ENCODE assay signal across 18 cellular contexts in genomic region chr1:93142161-93142560, GRCh38. TPM values are rescaled to one million over a fixed set of nuclear protein-coding genes. Genes with fewer than 3 reads are reported as not detected.
A peak's percentile ranks its signal among the peaks of the same experiment; 100 is the strongest.
DNase-seq lines count a peak whose midpoint lies in the region; ATAC-seq, FAIRE-seq and TF ChIP-seq lines count a peak whose summit lies in the region.
"Had no signal": no experiment of that assay in that cellular context is flagged by ENCODE, and none has a peak within 500 bp of the region (broad histone marks: within the 10 kb centered on the region; RNA-seq: fewer than 3 reads in every experiment).

No MANE protein-coding gene starts in this region.

- no peaks in the 10 kb centered on the region for H3K4me1 ChIP-seq in small intestine (ENCODE audit: control insufficient read depth in 2 of 2, insufficient read depth in 1 of 2, low read depth in 1 of 2, low read length in 1 of 2)
- H3K4me1 ChIP-seq: BE2C, HAP-1 had no signal

- peaks cover 6% of the 10 kb centered on the region for H3K4me1 Mint-ChIP-seq in activated naive CD8-positive, alpha-beta T cell (ENCODE audit: low read depth)
- H3K4me1 Mint-ChIP-seq in activated naive CD8-positive, alpha-beta T cell treated with anti-CD3 and anti-CD28 coated beads, Interleukin-2, amount 50 U/mL, for 24 hours: peaks cover 2% of the 10 kb centered on the region
- no peaks in the 10 kb centered on the region for H3K4me1 Mint-ChIP-seq in memory B cell
- H3K4me1 Mint-ChIP-seq in nephron progenitor cell: no peaks in the 10 kb centered on the region

- H3K9me3 Mint-ChIP-seq in activated naive CD8-positive, alpha-beta T cell (ENCODE audit: low read depth): no peaks in the 10 kb centered on the region
- H3K9me3 Mint-ChIP-seq in activated naive CD8-positive, alpha-beta T cell treated with anti-CD3 and anti-CD28 coated beads, Interleukin-2, amount 50 U/mL, for 24 hours: no peaks in the 10 kb centered on the region
- no peaks in the 10 kb centered on the region for H3K9me3 Mint-ChIP-seq in memory B cell
- H3K9me3 Mint-ChIP-seq in nephron progenitor cell: no peaks in the 10 kb centered on the region
- H3K9me3 Mint-ChIP-seq: CD4-positive, CD25-positive, alpha-beta regulatory T cell had no signal

- H3K36me3 ChIP-seq in SK-N-MC (ENCODE audit: insufficient read depth, low read length): peaks cover 47% of the 10 kb centered on the region
- peaks cover 0 to 2% of the 10 kb centered on the region in 2 donors for H3K36me3 ChIP-seq in small intestine (ENCODE audit: control insufficient read depth in 2 of 2, insufficient read depth in 2 of 2, low read length in 2 of 2)
- H3K36me3 ChIP-seq: BE2C had no signal

- H3K27me3 Mint-ChIP-seq in activated naive CD8-positive, alpha-beta T cell: no peaks in the 10 kb centered on the region
- no peaks in the 10 kb centered on the region for H3K27me3 Mint-ChIP-seq in activated naive CD8-positive, alpha-beta T cell treated with anti-CD3 and anti-CD28 coated beads, Interleukin-2, amount 50 U/mL, for 24 hours
- no peaks in the 10 kb centered on the region for H3K27me3 Mint-ChIP-seq in memory B cell
- H3K27me3 Mint-ChIP-seq in nephron progenitor cell (ENCODE audit: low read depth, poor library complexity): no peaks in the 10 kb centered on the region
- H3K27me3 Mint-ChIP-seq: CD4-positive, CD25-positive, alpha-beta regulatory T cell had no signal

- H3K9ac ChIP-seq in SK-N-MC (ENCODE audit: insufficient read length): no peak overlapping the region

- peak overlapping the region; percentile 52 for H3K27ac ChIP-seq in SK-N-MC
- H3K27ac ChIP-seq in small intestine (ENCODE audit: low read depth in 1 of 2, low read length in 1 of 2): no peak overlapping the region

- H3K9me3 ChIP-seq in SK-N-MC (ENCODE audit: low read depth, low read length): no peaks in the 10 kb centered on the region
- H3K9me3 ChIP-seq in small intestine (ENCODE audit: control insufficient read depth, low read depth): no peaks in the 10 kb centered on the region
- H3K9me3 ChIP-seq: BE2C, HAP-1 had no signal

- H3K27me3 ChIP-seq in small intestine (ENCODE audit: control insufficient read depth in 2 of 2, insufficient read depth in 2 of 2, low read length in 2 of 2): no peaks in the 10 kb centered on the region
- H3K27me3 ChIP-seq: BE2C had no signal

- H3K27ac Mint-ChIP-seq in activated naive CD8-positive, alpha-beta T cell: peak overlapping the region; percentile 41
- no peak overlapping the region for H3K27ac Mint-ChIP-seq in activated naive CD8-positive, alpha-beta T cell treated with anti-CD3 and anti-CD28 coated beads, Interleukin-2, amount 50 U/mL, for 24 hours
- H3K27ac Mint-ChIP-seq in memory B cell (peak overlapping the region; percentile 65), nephron progenitor cell (peak overlapping the region; percentile 10)

- no peak overlapping the region for H3K4me3 Mint-ChIP-seq in activated naive CD8-positive, alpha-beta T cell
- H3K4me3 Mint-ChIP-seq in activated naive CD8-positive, alpha-beta T cell treated with anti-CD3 and anti-CD28 coated beads, Interleukin-2, amount 50 U/mL, for 24 hours: no peak overlapping the region
- H3K4me3 Mint-ChIP-seq in memory B cell (no peak overlapping the region), nephron progenitor cell (no peak overlapping the region)
- H3K4me3 Mint-ChIP-seq: CD4-positive, CD25-positive, alpha-beta regulatory T cell had no signal

- DNase-seq in activated naive CD8-positive, alpha-beta T cell treated with anti-CD3 and anti-CD28 coated beads, Interleukin-2, amount 50 U/mL, for 24 hours: no peak
- DNase-seq in SK-N-MC (ENCODE audit: low read depth, low spot score): no peak
- DNase-seq in memory B cell (ENCODE audit: low spot score in 2 of 2): no peak
- DNase-seq in nephron progenitor cell: no peak
- DNase-seq in H4 (ENCODE audit: low spot score): no peak
- no peak for DNase-seq in small intestine
- DNase-seq: ACHN; BE2C; C1 segment of cervical spinal cord; Calu3; CD4-positive, CD25-positive, alpha-beta regulatory T cell; DMS79 treated with DMSO at 0.1 percent for 48 hours; GF-D8 had no signal

- WGBS in small intestine, 3 donors: 91 to 99% (median 96%) methylated on average over 2 of the region's 2 CpGs

- FAIRE-seq in small intestine (lab: Jason Lieb, UNC): no peak
- FAIRE-seq: GM12878, H1 had no signal

- TF ChIP-seq CTCF in nephron progenitor cell (IDR thresholded peaks at IDR 0.05): no peak

- ATAC-seq in activated naive CD8-positive, alpha-beta T cell treated with anti-CD3 and anti-CD28 coated beads, Interleukin-2, amount 50 U/mL, for 24 hours: no peak
- ATAC-seq in memory B cell (ENCODE audit: low read depth): no peak
- ATAC-seq in HG03469 (IDR thresholded peaks at IDR 0.05; ENCODE audit: unreplicated experiment): no peak
- ATAC-seq: GM12878 had no signal

- H3K4me3 ChIP-seq in SK-N-MC: no peak overlapping the region
- H3K4me3 ChIP-seq in small intestine (ENCODE audit: low read depth in 1 of 2, low read length in 2 of 2): no peak overlapping the region
- H3K4me3 ChIP-seq: GM12878, HAP-1 had no signal

- peaks cover 3% of the 10 kb centered on the region for H3K36me3 Mint-ChIP-seq in activated naive CD8-positive, alpha-beta T cell
- H3K36me3 Mint-ChIP-seq in activated naive CD8-positive, alpha-beta T cell treated with anti-CD3 and anti-CD28 coated beads, Interleukin-2, amount 50 U/mL, for 24 hours (ENCODE audit: low read depth): peaks cover 33% of the 10 kb centered on the region
- H3K36me3 Mint-ChIP-seq in memory B cell (peaks cover 7% of the 10 kb centered on the region), nephron progenitor cell (ENCODE audit: low read depth) (peaks cover 57% of the 10 kb centered on the region)

RNA-seq across cellular contexts. Expression of gene TMED5, which starts 38.1 kb away (rescaled TPM):
- 31.7 and 36.6 TPM in 2 replicates for total RNA-seq in H4 (2014; rRNA removed; shearing (Covaris generic))
- 10 to 100 TPM in 1 of 3 donors, 1 to 10 TPM in 2; 8.9 to 26.8 (median 9.5) TPM for polyA plus RNA-seq in small intestine

RNA-seq across cellular contexts. Expression of gene CCDC18, which starts 38.4 kb away (rescaled TPM):
- 2.3 and 3.3 TPM in 2 replicates for total RNA-seq in H4 (2014; rRNA removed; shearing (Covaris generic))
- polyA plus RNA-seq in small intestine: 1 to 10 TPM; 1.4 to 5.4 (median 3.1) TPM
